In the genomic region with DNA sequence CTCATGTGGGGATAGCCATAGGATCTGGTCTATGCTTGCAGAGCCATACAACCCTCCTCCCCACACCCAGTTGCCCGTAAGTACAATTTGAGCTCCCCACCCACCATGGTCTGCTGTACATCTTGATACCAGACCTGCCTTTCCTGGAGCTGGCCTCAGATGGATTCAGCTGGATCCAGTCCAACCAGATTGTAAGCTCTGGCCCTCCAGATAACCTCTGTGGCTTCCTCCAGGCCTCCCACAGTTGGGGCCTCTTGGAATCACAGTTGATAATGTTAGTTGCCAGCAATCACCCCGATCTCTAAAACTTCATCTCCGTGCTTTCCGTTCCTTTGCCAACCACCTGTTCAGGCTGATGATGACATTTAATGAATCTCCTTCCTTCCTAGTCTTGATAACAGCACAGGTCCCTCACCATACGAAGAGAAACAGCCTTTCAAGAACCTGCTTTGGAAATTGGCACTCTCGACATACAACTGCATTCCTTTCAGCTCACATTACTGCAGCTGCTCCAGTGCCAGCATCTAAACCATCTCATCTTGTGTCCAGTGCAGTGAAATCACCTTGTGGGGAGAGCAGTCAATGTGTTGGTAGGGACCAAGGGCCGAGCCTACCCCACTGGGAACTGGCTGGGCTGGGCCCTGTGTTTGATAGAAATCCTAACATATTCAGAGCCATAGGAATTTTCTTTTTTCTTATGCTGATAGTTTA, we compare ENCODE assay signal across 11 cellular contexts. TPM values are rescaled to one million over a fixed set of nuclear protein-coding genes. Genes with fewer than 3 reads are reported as not detected.
DNase-seq lines count a peak whose midpoint lies in the region; ATAC-seq and TF ChIP-seq lines count a peak whose summit lies in the region.
"Had no signal": no experiment of that assay in that cellular context is flagged by ENCODE, and none has a peak within 500 bp of the region (broad histone marks: within the 10 kb centered on the region; RNA-seq: fewer than 3 reads in every experiment).

No MANE protein-coding gene starts in this region.

- H3K27me3 Mint-ChIP-seq in endodermal cell (ENCODE audit: insufficient read depth) (peaks cover 1% of the 10 kb centered on the region), naive B cell (no peaks in the 10 kb centered on the region)
- H3K27me3 Mint-ChIP-seq: natural killer cell treated with Interleukin-12 subunit alpha and Interleukin-12 subunit beta and Interleukin-15 and Interleukin-18, amount 100 ng/mL, for 72 hours had no signal

- no peaks in the 10 kb centered on the region for H3K79me2 ChIP-seq in Karpas-422 (ENCODE audit: low read length)

- H3K27ac ChIP-seq in Karpas-422 (ENCODE audit: low read length), result peak overlapping the region; percentile 83
- no peak overlapping the region for H3K27ac ChIP-seq in endodermal cell (ENCODE audit: low read depth, low read length)

- H3K4me3 ChIP-seq in Karpas-422 (ENCODE audit: low read length) (peak overlapping the region; percentile 30; the same call in 1 of the 2 replicates), endodermal cell (ENCODE audit: low read length) (no peak overlapping the region), mucosa of descending colon (no peak overlapping the region)

- H3K9ac ChIP-seq in Karpas-422 (ENCODE audit: low read length) (peak overlapping the region; percentile 37), endodermal cell (ENCODE audit: extremely low read depth, low read length, poor library complexity, severe bottlenecking) (no peak overlapping the region)

- H3K4me1 ChIP-seq in Karpas-422 (ENCODE audit: low read length) (peaks cover 53% of the 10 kb centered on the region), endodermal cell (ENCODE audit: control insufficient read depth, insufficient read depth, low read length) (no peaks in the 10 kb centered on the region), mucosa of descending colon (ENCODE audit: low read depth) (no peaks in the 10 kb centered on the region)

- intact Hi-C loops in mucosa of descending colon (cut with DNase I, micrococcal nuclease), result loop anchor here (2.0 to 10.0 kb wide), 3 partner anchors 609 to 997 kb away; no protein-coding TSS in a partner anchor

- peak overlapping the region; percentile 56 for H3K4me2 ChIP-seq in Karpas-422 (ENCODE audit: low read depth, low read length, poor library complexity, severe bottlenecking)

- peak; percentile 57 for DNase-seq in GDM1 (lab: John Stamatoyannopoulos, UW)
- DNase-seq in Karpas-422, result no peak
- DNase-seq in endodermal cell, result peak; percentile 54
- no peak for DNase-seq in naive B cell
- no peak for DNase-seq in occipital lobe (lab: John Stamatoyannopoulos, UW)
- DNase-seq in mucosa of descending colon, result no peak
- no peak for DNase-seq in iPS-NIHi7 (ENCODE audit: extremely low spot score)
- DNase-seq: aorta; NK-92 treated with Interleukin-12 subunit alpha and Interleukin-12 subunit beta, amount 100 ng/mL, for 24 hours; T-helper 2 cell had no signal

- H3K9me3 Mint-ChIP-seq in endodermal cell, result no peaks in the 10 kb centered on the region
- no peaks in the 10 kb centered on the region for H3K9me3 Mint-ChIP-seq in naive B cell
- H3K9me3 Mint-ChIP-seq: natural killer cell treated with Interleukin-12 subunit alpha and Interleukin-12 subunit beta and Interleukin-15 and Interleukin-18, amount 100 ng/mL, for 72 hours had no signal

- H3K9me2 ChIP-seq in Karpas-422 (replicated peaks; ENCODE audit: insufficient read depth, low read length), result no peaks in the 10 kb centered on the region

- no peak for ATAC-seq in naive B cell (ENCODE audit: low read depth in 2 of 2)
- no peak for ATAC-seq in mucosa of descending colon
- ATAC-seq: natural killer cell treated with Interleukin-12 subunit alpha and Interleukin-12 subunit beta and Interleukin-15 and Interleukin-18, amount 100 ng/mL, for 72 hours had no signal

- H3K4me1 Mint-ChIP-seq in endodermal cell (peaks cover 19% of the 10 kb centered on the region), naive B cell (peaks cover 21 to 28% (median 26%) of the 10 kb centered on the region in 3 donors)

- H2AFZ ChIP-seq in Karpas-422 (ENCODE audit: low read length), result peak overlapping the region; percentile 60

- H3K36me3 Mint-ChIP-seq in endodermal cell (ENCODE audit: low read depth) (no peaks in the 10 kb centered on the region), naive B cell (no peaks in the 10 kb centered on the region)
- H3K36me3 Mint-ChIP-seq: natural killer cell treated with Interleukin-12 subunit alpha and Interleukin-12 subunit beta and Interleukin-15 and Interleukin-18, amount 100 ng/mL, for 72 hours had no signal

- 91 to 92% methylated on average over 5 to 7 of the region's 7 CpGs for WGBS in endodermal cell (ENCODE audit: insufficient coverage in 1 of 2, insufficient read length in 1 of 2), 2 experiments

- peak overlapping the region; percentile 20 for H3K27ac Mint-ChIP-seq in endodermal cell
- peak overlapping the region in 3 of 6 donors; percentile 2 to 53 (median 31) for H3K27ac Mint-ChIP-seq in naive B cell
- H3K27ac Mint-ChIP-seq: natural killer cell treated with Interleukin-12 subunit alpha and Interleukin-12 subunit beta and Interleukin-15 and Interleukin-18, amount 100 ng/mL, for 72 hours had no signal

- no peaks in the 10 kb centered on the region for H4K20me1 ChIP-seq in Karpas-422 (ENCODE audit: insufficient read depth, low read depth, low read length)

- H3K36me3 ChIP-seq in Karpas-422 (ENCODE audit: insufficient read depth, low read length) (no peaks in the 10 kb centered on the region), endodermal cell (ENCODE audit: control insufficient read depth, insufficient read depth, low read length) (no peaks in the 10 kb centered on the region), mucosa of descending colon (ENCODE audit: low read depth) (no peaks in the 10 kb centered on the region)

- H3K27me3 ChIP-seq in Karpas-422 (ENCODE audit: low read length) (no peaks in the 10 kb centered on the region), endodermal cell (ENCODE audit: control insufficient read depth, insufficient read depth, low read length, poor library complexity, severe bottlenecking) (no peaks in the 10 kb centered on the region)

- H3K4me3 Mint-ChIP-seq in endodermal cell (no peak overlapping the region), naive B cell (peak overlapping the region in 5 of 8 donors; percentile 4 to 63 (median 48))
- H3K4me3 Mint-ChIP-seq: natural killer cell treated with Interleukin-12 subunit alpha and Interleukin-12 subunit beta and Interleukin-15 and Interleukin-18, amount 100 ng/mL, for 72 hours had no signal

- H3K9me3 ChIP-seq in Karpas-422 (ENCODE audit: low read length) (no peaks in the 10 kb centered on the region), endodermal cell (ENCODE audit: control insufficient read depth, low read length) (no peaks in the 10 kb centered on the region), mucosa of descending colon (no peaks in the 10 kb centered on the region)

- TF ChIP-seq CTCF in endodermal cell (conservative IDR thresholded peaks at IDR 0.05), result no peak
- TF ChIP-seq CTCF in mucosa of descending colon (IDR thresholded peaks at IDR 0.05), result no peak

RNA-seq across cellular contexts. Expression of gene FOXO1, which starts 15.1 kb away (rescaled TPM):
- total RNA-seq in Karpas-422 (2014; rRNA removed; shearing (Covaris generic); ENCODE audit: low replicate concordance), result 27.6 and 51.6 TPM in 2 replicates
- total RNA-seq in endodermal cell (10 to 100 TPM; 20.1 to 29.7 TPM), occipital lobe (4.2 TPM), mucosa of descending colon (10 to 100 TPM; 28.7 to 34.1 (median 30.5) TPM)
- polyA plus RNA-seq in endodermal cell (2013, experiment 1 of 2), result 10.5 TPM
- polyA plus RNA-seq in endodermal cell (2013, experiment 2 of 2), result 10.4 TPM
- polyA plus RNA-seq in naive B cell (ENCODE audit: low read depth in 6 of 6), result 100 to 1,000 TPM in 5 of 6 donors, 10 to 100 TPM in 1; 70.3 to 174 (median 117) TPM

Comparison
In these comparisons a context has a peak if more than half of its experiments do, and no peak if none do; other contexts are left out.
1. DNase-seq: peak in GDM1 (single experiment) and endodermal cell (single experiment); none in Karpas-422 (single experiment), naive B cell (single experiment), occipital lobe (single experiment), mucosa of descending colon (0 of 3) and iPS-NIHi7 (single experiment).